In the genomic region with DNA sequence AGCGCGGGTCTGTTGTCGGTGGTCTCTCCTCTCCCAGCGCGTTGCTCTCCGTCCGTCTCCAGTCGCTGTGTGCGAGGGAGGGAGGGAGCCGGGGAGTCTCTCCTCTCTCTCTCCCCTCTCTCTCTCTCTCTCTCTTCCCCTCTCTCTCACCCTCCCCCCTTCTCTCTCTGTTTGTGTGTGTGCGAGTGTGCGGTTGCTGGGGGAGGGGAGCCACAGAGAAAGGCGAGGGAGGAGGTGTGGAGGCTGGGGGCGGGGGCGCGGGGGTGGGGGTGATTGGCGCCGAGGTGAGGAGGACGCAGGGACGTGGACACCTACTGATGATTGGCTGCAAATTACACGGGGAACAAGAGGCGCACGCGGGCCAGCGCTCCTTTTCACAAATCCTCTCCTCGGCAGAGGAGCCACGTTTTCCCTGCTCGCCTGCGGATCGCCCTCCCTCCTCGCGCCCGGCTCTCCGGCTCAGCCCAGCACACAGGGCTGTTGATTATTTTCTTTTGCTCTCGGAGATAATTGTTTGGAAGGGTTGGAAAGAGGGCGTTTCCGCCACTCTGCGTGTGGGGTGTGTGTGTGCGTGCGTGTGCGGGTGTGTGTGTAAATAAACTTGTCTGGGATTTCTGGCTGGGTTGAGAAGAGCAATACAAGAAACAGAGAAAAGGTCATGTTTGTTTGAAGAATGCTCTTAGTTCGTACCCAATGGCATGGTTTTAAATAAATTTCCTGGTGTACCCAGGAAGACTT, we compare ENCODE assay signal across 8 cellular contexts. TPM values are rescaled to one million over a fixed set of nuclear protein-coding genes. Genes with fewer than 3 reads are reported as not detected.
DNase-seq lines count a peak whose midpoint lies in the region; ATAC-seq and TF ChIP-seq lines count a peak whose summit lies in the region.

Gene CXXC4 (minus strand): TSS at position 73 of the 738 bp plus-strand sequence. CDS start 3,092 bp downstream, outside the sequence.

- intact Hi-C loops in left lung (cut with DNase I): no loop called here
- intact Hi-C loops in stomach (cut with DNase I; ENCODE audit: low total_unique reads): no loop called here

- H3K27me3 ChIP-seq in left lung (peaks cover 3 to 82% of the 10 kb centered on the region in 2 donors), stomach (peaks cover 0 to 38% (median 14%) of the 10 kb centered on the region in 3 donors)

- peaks cover 0 to 14% of the 10 kb centered on the region in 2 donors for H3K4me1 ChIP-seq in left lung
- H3K4me1 ChIP-seq in stomach: peaks cover 13 to 47% (median 36%) of the 10 kb centered on the region in 4 donors

- TF ChIP-seq CTCF in left lung (IDR thresholded peaks at IDR 0.05): no peak
- no peak for TF ChIP-seq CTCF in stomach (IDR thresholded peaks at IDR 0.05)

- no peak for TF ChIP-seq POLR2A in stomach (IDR thresholded peaks at IDR 0.05)

- DNase-seq in COLO668 (lab: John Stamatoyannopoulos, UW; ENCODE audit: unreplicated experiment): peak; percentile 90
- DNase-seq in NCI-H1092 (lab: John Stamatoyannopoulos, UW): peak; percentile 99
- DNase-seq in SKM-1 (lab: John Stamatoyannopoulos, UW; ENCODE audit: unreplicated experiment): peak; percentile 48
- peak; percentile 53 to 80 for DNase-seq in left lung
- DNase-seq in stomach: peak; percentile 45

- H3K4me3 ChIP-seq in left lung (peak within 1 kb of the TSS; percentile 36), stomach (peak within 1 kb of the TSS; percentile 48 to 60 (median 56))

- no peaks in the 10 kb centered on the region for H3K9me3 ChIP-seq in left lung
- H3K9me3 ChIP-seq in stomach: no peaks in the 10 kb centered on the region

- peak; percentile 25 for ATAC-seq in GM19463 (IDR thresholded peaks at IDR 0.05; ENCODE audit: unreplicated experiment)
- ATAC-seq in left lung: peak; percentile 72
- ATAC-seq in GM21825 (IDR thresholded peaks at IDR 0.05; ENCODE audit: unreplicated experiment): no peak

- peak within 1 kb of the TSS; percentile 81 for H3K27ac ChIP-seq in cingulate gyrus (ENCODE audit: low read depth, low read length)
- peak within 1 kb of the TSS; percentile 42 to 48 for H3K27ac ChIP-seq in left lung
- H3K27ac ChIP-seq in stomach: peak within 1 kb of the TSS; percentile 64 to 78 (median 73)

- 0 to 2% (median 1%) methylated on average over 34 to 42 of the region's 42 CpGs for WGBS in stomach, 5 donors

- H3K36me3 ChIP-seq in left lung (no peaks in the 10 kb centered on the region), stomach (no peaks in the 10 kb centered on the region)

- TF ChIP-seq EP300 in stomach (IDR thresholded peaks at IDR 0.05): no peak

RNA-seq across cellular contexts. Expression of gene CXXC4, which starts in this region (rescaled TPM):
- 1 to 10 TPM in 1 of 2 donors, under 1 TPM in 1; 0.71 to 1.3 TPM for total RNA-seq in left lung
- total RNA-seq in stomach: 10 to 100 TPM in 1 of 5 donors, 1 to 10 TPM in 2, not detected in 2; 1.9 to 18.5 (median 4.2) TPM
- under 1 TPM; 0.10 to 0.92 (median 0.50) TPM for polyA plus RNA-seq in stomach

Comparison
In these comparisons a context has a peak if more than half of its experiments do, and no peak if none do; other contexts are left out.
1. DNase-seq: peak in every context shown above with its lines; median percentile 99 in NCI-H1092; 90 in COLO668; 66 in left lung; 48 in SKM-1; 45 in stomach.